In genomic region chr22:49590851-49591445, GRCh38 we compare ENCODE assay signal across 25 cellular contexts.
"Had no signal": no experiment of that assay in that cellular context is flagged by ENCODE, and none has a peak within 500 bp of the region (broad histone marks: within the 10 kb centered on the region; RNA-seq: fewer than 3 reads in every experiment).

No MANE protein-coding gene starts in this region.

- H3K27me3 ChIP-seq: foreskin keratinocyte, pancreas, testis, tibial nerve, uterus had no signal

- H3K27ac ChIP-seq: coronary artery, foreskin keratinocyte, pancreas, psoas muscle, skin epidermis, testis, tibial nerve, uterus had no signal

- H3K27ac Mint-ChIP-seq: endodermal cell; immature natural killer cell; natural killer cell; stimulated activated naive B cell treated with anti-CD40 and anti-IgM and Interleukin-4, amounts not matched to agents 10 μg/mL and 1 μg/mL and 100 μg/mL, for 72 hours had no signal

- H3K36me3 Mint-ChIP-seq: immature natural killer cell, natural killer cell had no signal

- H3K4me1 Mint-ChIP-seq: endodermal cell, neural crest cell had no signal

- H3K9me3 Mint-ChIP-seq: immature natural killer cell; natural killer cell; neural crest cell; stimulated activated naive B cell treated with anti-CD40 and anti-IgM and Interleukin-4, amounts not matched to agents 10 μg/mL and 1 μg/mL and 100 μg/mL, for 72 hours; stimulated activated naive CD8-positive, alpha-beta T cell treated with anti-CD3 and anti-CD28 coated beads, Interleukin-15, amount 100 ng/mL, for 72 hours had no signal

- H3K9me3 ChIP-seq: pancreas, psoas muscle, testis, uterus had no signal

- ATAC-seq: foreskin keratinocyte; left colon; left ventricle myocardium superior; natural killer cell; pancreas; psoas muscle; sciatic nerve; stimulated activated naive B cell treated with anti-CD40 and anti-IgM and Interleukin-4, amounts not matched to agents 10 μg/mL and 1 μg/mL and 100 μg/mL, for 72 hours; stimulated activated naive CD8-positive, alpha-beta T cell treated with anti-CD3 and anti-CD28 coated beads, Interleukin-15, amount 100 ng/mL, for 72 hours had no signal

- H3K4me1 ChIP-seq: foreskin keratinocyte, pancreas, psoas muscle, testis, tibial nerve, uterus had no signal

- H3K27me3 Mint-ChIP-seq: stimulated activated naive B cell treated with anti-CD40 and anti-IgM and Interleukin-4, amounts not matched to agents 10 μg/mL and 1 μg/mL and 100 μg/mL, for 72 hours; stimulated activated naive CD8-positive, alpha-beta T cell treated with anti-CD3 and anti-CD28 coated beads, Interleukin-15, amount 100 ng/mL, for 72 hours had no signal

- FAIRE-seq: endothelial cell of umbilical vein, pancreas had no signal

- H3K4me3 ChIP-seq: coronary artery, pancreas, psoas muscle, skin epidermis, testis, tibial nerve, uterus had no signal

- DNase-seq: effector CD4-positive, alpha-beta T cell; endodermal cell; erythroblast; foreskin keratinocyte; immature natural killer cell; left ventricle myocardium superior; mammary epithelial cell; natural killer cell; nucleus accumbens; psoas muscle; retina; stimulated activated CD4-positive, alpha-beta T cell treated with anti-CD3 and anti-CD28 coated beads, Interleukin-2, amount 100 ng/mL, for 24 hours; stimulated activated CD4-positive, alpha-beta T cell treated with anti-CD3 and anti-CD28 coated beads, Interleukin-4, amount 100 ng/mL, for 4 hours; stimulated activated naive B cell treated with anti-CD40 and anti-IgM and Interleukin-4, amounts not matched to agents 10 μg/mL and 1 μg/mL and 100 μg/mL, for 72 hours; stimulated activated naive CD8-positive, alpha-beta T cell treated with anti-CD3 and anti-CD28 coated beads, Interleukin-15, amount 100 ng/mL, for 72 hours; testis; uterus had no signal

- H3K36me3 ChIP-seq: pancreas, tibial nerve, uterus had no signal

- H3K4me3 Mint-ChIP-seq: endodermal cell; immature natural killer cell; natural killer cell; neural crest cell; stimulated activated naive B cell treated with anti-CD40 and anti-IgM and Interleukin-4, amounts not matched to agents 10 μg/mL and 1 μg/mL and 100 μg/mL, for 72 hours; stimulated activated naive CD8-positive, alpha-beta T cell treated with anti-CD3 and anti-CD28 coated beads, Interleukin-15, amount 100 ng/mL, for 72 hours had no signal
